Comparison of ENCODE assay signal across 11 cellular contexts in the genomic region with DNA sequence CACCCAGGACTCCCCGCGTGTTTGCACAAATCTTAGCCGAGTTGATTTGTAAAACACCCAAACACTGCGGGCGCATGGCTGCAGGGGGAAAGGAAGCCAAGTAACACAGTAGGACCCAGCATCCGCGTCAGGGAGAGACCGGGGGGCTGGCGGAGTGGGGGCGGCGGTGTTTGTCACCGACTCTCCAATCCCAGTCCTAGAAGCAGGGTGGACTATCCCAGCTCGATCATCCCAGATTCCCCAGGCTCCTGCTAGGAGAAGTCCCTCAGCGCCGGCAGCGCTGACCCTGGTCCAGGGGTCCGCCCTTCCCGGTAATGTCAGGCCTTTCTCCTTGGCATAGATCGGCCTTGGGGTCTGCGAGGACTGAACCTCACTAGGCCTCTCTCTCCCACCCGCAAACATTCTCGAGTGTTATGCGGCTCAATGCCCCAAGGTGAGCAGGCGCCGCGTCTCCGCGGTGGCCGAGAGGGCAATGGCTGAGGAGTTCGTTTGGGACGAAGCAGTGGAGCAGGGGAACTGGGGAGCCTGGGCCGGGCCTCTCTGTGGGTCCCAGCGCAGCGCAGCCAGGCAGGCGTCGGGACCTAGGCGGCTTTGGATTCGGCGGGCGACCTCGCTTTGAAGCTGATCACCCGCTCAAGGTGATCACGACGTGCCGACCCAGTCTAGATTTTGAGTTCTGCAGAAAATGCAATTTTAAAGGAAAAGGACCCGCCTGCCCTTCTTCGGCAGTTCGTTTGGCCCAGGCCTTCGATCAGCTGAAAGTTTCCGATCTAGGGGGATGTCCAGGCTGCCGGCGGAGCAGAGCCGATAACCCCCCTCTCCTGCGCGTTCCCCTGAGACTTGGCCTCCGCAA. TPM values are rescaled to one million over a fixed set of nuclear protein-coding genes. Genes with fewer than 3 reads are reported as not detected.
DNase-seq lines count a peak whose midpoint lies in the region; ATAC-seq, FAIRE-seq and TF ChIP-seq lines count a peak whose summit lies in the region.
"Had no signal": no experiment of that assay in that cellular context is flagged by ENCODE, and none has a peak within 500 bp of the region (broad histone marks: within the 10 kb centered on the region; RNA-seq: fewer than 3 reads in every experiment).

No MANE protein-coding gene starts in this region.

- CTCF ChIA-PET in HepG2 (lab: Yijun Ruan, JAX; ENCODE audit: low intra/inter-chr PET ratio, low total read pairs) = interaction anchor here (1.4 kb wide), 1 partner anchor 11 kb away, joined by 5 read pairs; no protein-coding TSS in a partner anchor

- H3K27ac Mint-ChIP-seq in activated CD4-positive, alpha-beta T cell treated with anti-CD3 and anti-CD28 coated beads, Interleukin-2, amount 10 ng/mL, durations not matched to agents 24 days and 14 days = no peak overlapping the region
- no peak overlapping the region for H3K27ac Mint-ChIP-seq in activated T-helper 1 cell treated with anti-CD3 and anti-CD28 coated beads, Interleukin-12 subunit alpha, Interleukin-12 subunit beta, Interleukin-2, Interleukin-4 antibody, amounts not matched to agents 30 ng/mL and 10 ng/mL and 1 ng/mL, durations not matched to agents 14 hours and 24 hours and 36 hours

- H3K27ac ChIP-seq in HepG2 (ENCODE audit: extremely low read length, insufficient read depth, low read length) = peak overlapping the region; percentile 61
- H3K27ac ChIP-seq in stomach smooth muscle (ENCODE audit: low read length) = no peak overlapping the region
- H3K27ac ChIP-seq: thyroid gland had no signal

- TF ChIP-seq EP300 in HepG2 (IDR thresholded peaks at IDR 0.05; ENCODE audit: low read depth in 2 of 2, low read length in 2 of 2) (no peak), HepG2 (CRISPR knock-in tag; IDR thresholded peaks at IDR 0.05; ENCODE audit: borderline replicate concordance) (no peak)

- no peaks in the 10 kb centered on the region for H3K9me3 Mint-ChIP-seq in activated CD4-positive, alpha-beta T cell treated with anti-CD3 and anti-CD28 coated beads, Interleukin-2, amount 10 ng/mL, durations not matched to agents 24 days and 14 days
- H3K9me3 Mint-ChIP-seq in activated T-helper 1 cell treated with anti-CD3 and anti-CD28 coated beads, Interleukin-12 subunit alpha, Interleukin-12 subunit beta, Interleukin-2, Interleukin-4 antibody, amounts not matched to agents 30 ng/mL and 10 ng/mL and 1 ng/mL, durations not matched to agents 14 hours and 24 hours and 36 hours = no peaks in the 10 kb centered on the region

- TF ChIP-seq CTCF in HepG2 (CRISPR knock-in tag; IDR thresholded peaks at IDR 0.05) = no peak

- H3K27me3 Mint-ChIP-seq in activated CD4-positive, alpha-beta T cell treated with anti-CD3 and anti-CD28 coated beads, Interleukin-2, amount 10 ng/mL, durations not matched to agents 24 days and 14 days = peaks cover 78% of the 10 kb centered on the region
- H3K27me3 Mint-ChIP-seq in activated T-helper 1 cell treated with anti-CD3 and anti-CD28 coated beads, Interleukin-12 subunit alpha, Interleukin-12 subunit beta, Interleukin-2, Interleukin-4 antibody, amounts not matched to agents 30 ng/mL and 10 ng/mL and 1 ng/mL, durations not matched to agents 14 hours and 24 hours and 36 hours (ENCODE audit: insufficient read depth) = peaks cover 69% of the 10 kb centered on the region

- no peak for TF ChIP-seq POLR2A in HepG2 (IDR thresholded peaks at IDR 0.05; ENCODE audit: insufficient read depth in 1 of 2, low read depth in 2 of 2, low read length in 2 of 2)

- DNase-seq in activated CD4-positive, alpha-beta T cell treated with anti-CD3 and anti-CD28 coated beads, Interleukin-2, amount 10 ng/mL, durations not matched to agents 24 days and 14 days = no peak
- no peak for DNase-seq in activated CD4-positive, alpha-beta T cell treated with anti-CD3 and anti-CD28 coated beads for 4 hours
- DNase-seq in activated T-helper 1 cell treated with anti-CD3 and anti-CD28 coated beads, Interleukin-12 subunit alpha, Interleukin-12 subunit beta, Interleukin-2, Interleukin-4 antibody, amounts not matched to agents 30 ng/mL and 10 ng/mL and 1 ng/mL, durations not matched to agents 14 hours and 24 hours and 36 hours (ENCODE audit: low spot score) = no peak
- DNase-seq in HepG2 (ENCODE audit: low spot score) (no peak), SKM-1 (lab: John Stamatoyannopoulos, UW; ENCODE audit: unreplicated experiment) (no peak)
- DNase-seq in stimulated activated CD8-positive, alpha-beta memory T cell treated with anti-CD3 and anti-CD28 coated beads, Interleukin-4, amount 100 ng/mL, for 48 hours = no peak
- DNase-seq: Kasumi-1, SIG-M5, thyroid gland had no signal

- under 1% methylated on average over 47 of the region's 56 CpGs for WGBS in HepG2 (ENCODE audit: low lambda C conversion rate)

- POLR2A ChIA-PET in HepG2 (lab: Yijun Ruan, JAX) = interaction anchor here (0.7 to 8.5 kb wide), 12 partner anchors 8 to 371 kb away, joined by 3 to 216 read pairs (median 5); a partner anchor contains a TSS

- H3K4me2 ChIP-seq in HepG2 (ENCODE audit: low read depth, low read length) = peak overlapping the region; percentile 98

- peak overlapping the region; percentile 78 for H3K4me3 Mint-ChIP-seq in activated CD4-positive, alpha-beta T cell treated with anti-CD3 and anti-CD28 coated beads, Interleukin-2, amount 10 ng/mL, durations not matched to agents 24 days and 14 days
- H3K4me3 Mint-ChIP-seq in activated T-helper 1 cell treated with anti-CD3 and anti-CD28 coated beads, Interleukin-12 subunit alpha, Interleukin-12 subunit beta, Interleukin-2, Interleukin-4 antibody, amounts not matched to agents 30 ng/mL and 10 ng/mL and 1 ng/mL, durations not matched to agents 14 hours and 24 hours and 36 hours = peak overlapping the region; percentile 72

- no peaks in the 10 kb centered on the region for H3K36me3 Mint-ChIP-seq in activated CD4-positive, alpha-beta T cell treated with anti-CD3 and anti-CD28 coated beads, Interleukin-2, amount 10 ng/mL, durations not matched to agents 24 days and 14 days (ENCODE audit: low read depth)
- no peaks in the 10 kb centered on the region for H3K36me3 Mint-ChIP-seq in activated T-helper 1 cell treated with anti-CD3 and anti-CD28 coated beads, Interleukin-12 subunit alpha, Interleukin-12 subunit beta, Interleukin-2, Interleukin-4 antibody, amounts not matched to agents 30 ng/mL and 10 ng/mL and 1 ng/mL, durations not matched to agents 14 hours and 24 hours and 36 hours (ENCODE audit: low read depth)

- H3K27me3 ChIP-seq in HepG2 (ENCODE audit: control insufficient read depth in 1 of 2, insufficient read depth in 2 of 2, low read length in 2 of 2) (peaks cover 20 to 45% of the 10 kb centered on the region in 2 experiments; a peak in 4 of 5 replicates), stomach smooth muscle (ENCODE audit: control insufficient read depth in 1 of 2, insufficient read depth in 2 of 2, low read length in 2 of 2) (peaks cover 65 to 83% of the 10 kb centered on the region in 2 donors)

- ATAC-seq in HepG2 (peak; percentile 14), GM21723 (IDR thresholded peaks at IDR 0.05; ENCODE audit: unreplicated experiment) (no peak)

- H3K4me3 ChIP-seq in HepG2 (replicated peaks in 1 of 3; ENCODE audit: insufficient read depth in 1 of 3, low read depth in 2 of 3, low read length in 3 of 3) = peak overlapping the region; percentile 63 to 87 (median 87)
- H3K4me3 ChIP-seq in stomach smooth muscle (ENCODE audit: low read length in 2 of 2) = peak overlapping the region; percentile 48 to 69

- no peak for TF ChIP-seq RAD21 in HepG2 (CRISPR knock-in tag; IDR thresholded peaks at IDR 0.05)

- peaks cover 17% of the 10 kb centered on the region for H3K79me2 ChIP-seq in HepG2 (ENCODE audit: insufficient read depth, low read length)

- intact Hi-C loops in activated CD4-positive, alpha-beta T cell treated with anti-CD3 and anti-CD28 coated beads, Interleukin-2, amount 10 ng/mL, durations not matched to agents 24 days and 14 days (cut with micrococcal nuclease) = loop anchor here (10.0 kb wide), 1 partner anchor 89 kb away; no protein-coding TSS in a partner anchor
- intact Hi-C loops in activated T-helper 1 cell treated with anti-CD3 and anti-CD28 coated beads, Interleukin-12 subunit alpha, Interleukin-12 subunit beta, Interleukin-2, Interleukin-4 antibody, amounts not matched to agents 30 ng/mL and 10 ng/mL and 1 ng/mL, durations not matched to agents 14 hours and 24 hours and 36 hours (cut with micrococcal nuclease) = loop anchor here (1.0 kb wide), 1 partner anchor 14 kb away; a partner anchor contains a TSS
- intact Hi-C loops in HepG2 (cut with micrococcal nuclease; ENCODE audit: unreplicated experiment) = loop anchor here (1.0 to 10.0 kb wide), 3 partner anchors 11 to 649 kb away; a partner anchor contains a TSS

- peaks cover 2% of the 10 kb centered on the region for H3K4me1 Mint-ChIP-seq in activated CD4-positive, alpha-beta T cell treated with anti-CD3 and anti-CD28 coated beads, Interleukin-2, amount 10 ng/mL, durations not matched to agents 24 days and 14 days
- H3K4me1 Mint-ChIP-seq in activated T-helper 1 cell treated with anti-CD3 and anti-CD28 coated beads, Interleukin-12 subunit alpha, Interleukin-12 subunit beta, Interleukin-2, Interleukin-4 antibody, amounts not matched to agents 30 ng/mL and 10 ng/mL and 1 ng/mL, durations not matched to agents 14 hours and 24 hours and 36 hours (ENCODE audit: low read depth) = peaks cover 4% of the 10 kb centered on the region

- no peak overlapping the region for H2AFZ ChIP-seq in HepG2 (ENCODE audit: low read length)

- no TSS peak for BruUV-seq in HepG2 (replicated peaks; lab: Mats Ljungman, UMichigan)

- no peaks in the 10 kb centered on the region for H4K20me1 ChIP-seq in HepG2 (ENCODE audit: insufficient read depth, low read length)

- H3K9ac ChIP-seq in HepG2 (ENCODE audit: insufficient read depth, low read depth, low read length) (peak overlapping the region; percentile 35; the same call in 1 of the 2 replicates), stomach smooth muscle (ENCODE audit: low read length in 2 of 2) (no peak overlapping the region)

- no peaks in the 10 kb centered on the region for H3K9me3 ChIP-seq in HepG2 (ENCODE audit: low read length)
- no peaks in the 10 kb centered on the region for H3K9me3 ChIP-seq in stomach smooth muscle (ENCODE audit: control insufficient read depth in 2 of 2, low read length in 2 of 2)
- H3K9me3 ChIP-seq: thyroid gland had no signal

- H3K36me3 ChIP-seq in HepG2 (replicated peaks in 1 of 2; ENCODE audit: control insufficient read depth in 1 of 2, insufficient read depth in 2 of 2, low read length in 2 of 2) (no peaks in the 10 kb centered on the region; a peak in 1 of 5 replicates), stomach smooth muscle (ENCODE audit: control insufficient read depth in 2 of 2, insufficient read depth in 2 of 2, low read length in 2 of 2) (no peaks in the 10 kb centered on the region)
- H3K36me3 ChIP-seq: thyroid gland had no signal

- FAIRE-seq in HepG2 (lab: Jason Lieb, UNC) = no peak

- H3K4me1 ChIP-seq in HepG2 (ENCODE audit: insufficient read depth, low read length) (peaks cover 54% of the 10 kb centered on the region), stomach smooth muscle (ENCODE audit: control insufficient read depth, insufficient read depth, low read length) (peaks cover 25% of the 10 kb centered on the region)

- in situ Hi-C loops in HepG2 (cut with HindIII; ENCODE audit: extremely low pct_ligation_motif_present, low pct_unique_long_range_greater_than_20kb) = loop anchor here (10.0 to 25.0 kb wide), 2 partner anchors 297 to 499 kb away; no protein-coding TSS in a partner anchor

RNA-seq across cellular contexts. Expression of a gene that starts 1.5 kb away (rescaled TPM):
- 0.26 TPM in 2 replicates for total RNA-seq in activated CD4-positive, alpha-beta T cell treated with anti-CD3 and anti-CD28 coated beads, Interleukin-2, amount 10 ng/mL, durations not matched to agents 24 days and 14 days
- total RNA-seq in activated T-helper 1 cell treated with anti-CD3 and anti-CD28 coated beads, Interleukin-12 subunit alpha, Interleukin-12 subunit beta, Interleukin-2, Interleukin-4 antibody, amounts not matched to agents 30 ng/mL and 10 ng/mL and 1 ng/mL, durations not matched to agents 14 hours and 24 hours and 36 hours = 0.10 and 0.15 TPM in 2 replicates
- total RNA-seq in HepG2 (2016; rRNA removed; fragmentation: Illumina TruSeq; extraction: Trizol) = 10.2 and 15.0 TPM in 2 replicates
- total RNA-seq in HepG2 (2016; cell fraction: cytosol; rRNA removed; fragmentation: Illumina TruSeq; extraction: Trizol; ENCODE audit: low read depth) = 1.6 and 1.8 TPM in 2 replicates
- total RNA-seq in HepG2 (2016; cell fraction: insoluble cytoplasmic fraction; rRNA removed; fragmentation: Illumina TruSeq; extraction: Trizol) = 9.2 and 15.1 TPM in 2 replicates
- total RNA-seq in HepG2 (2016; cell fraction: membrane; rRNA removed; fragmentation: Illumina TruSeq; extraction: Trizol) = 5.3 and 5.6 TPM in 2 replicates
- total RNA-seq in HepG2 (2016; cell fraction: nucleus; rRNA removed; fragmentation: Illumina TruSeq; extraction: Trizol) = 16.7 and 18.1 TPM in 2 replicates
- polyA plus RNA-seq in HepG2 (2011; rRNA removed) = 1.6 and 3.0 TPM in 2 replicates
- 1.5 and 1.9 TPM in 2 replicates for polyA plus RNA-seq in HepG2 (2011; cell fraction: cytosol; rRNA removed)
- polyA plus RNA-seq in HepG2 (2011; cell fraction: nucleus; rRNA removed) = 6.3 and 9.6 TPM in 2 replicates
- 4.5 and 5.8 TPM in 2 replicates for polyA plus RNA-seq in HepG2 (2012)
- polyA plus RNA-seq in HepG2 (2016; cell fraction: cytosol; fragmentation: Illumina TruSeq; extraction: Trizol; ENCODE audit: low read depth) = 0.75 and 0.80 TPM in 2 replicates
- 5.6 and 5.9 TPM in 2 replicates for polyA plus RNA-seq in HepG2 (2016; cell fraction: insoluble cytoplasmic fraction; fragmentation: Illumina TruSeq; extraction: Trizol; ENCODE audit: low read depth)
- polyA plus RNA-seq in HepG2 (2016; cell fraction: membrane; fragmentation: Illumina TruSeq; extraction: Trizol; ENCODE audit: low read depth) = 2.3 and 2.7 TPM in 2 replicates
- polyA plus RNA-seq in HepG2 (2016; cell fraction: nucleus; fragmentation: Illumina TruSeq; extraction: Trizol; ENCODE audit: insufficient read depth, low read depth) = 19.8 and 21.2 TPM in 2 replicates
- polyA minus RNA-seq in HepG2 (2011; rRNA and poly(A)+ RNA removed; ENCODE audit: low replicate concordance) = 5.0 TPM in 1 of 2 replicates, not detected in the other
- 2.5 and 4.1 TPM in 2 replicates for polyA minus RNA-seq in HepG2 (2011; cell fraction: cytosol; rRNA and poly(A)+ RNA removed)
- 2.4 and 4.5 TPM in 2 replicates for polyA minus RNA-seq in HepG2 (2011; cell fraction: nucleus; rRNA and poly(A)+ RNA removed)

RNA-seq across cellular contexts. Expression of a gene that starts 14.6 kb away (rescaled TPM):
- total RNA-seq in activated CD4-positive, alpha-beta T cell treated with anti-CD3 and anti-CD28 coated beads, Interleukin-2, amount 10 ng/mL, durations not matched to agents 24 days and 14 days = 7.1 and 8.9 TPM in 2 replicates
- total RNA-seq in activated T-helper 1 cell treated with anti-CD3 and anti-CD28 coated beads, Interleukin-12 subunit alpha, Interleukin-12 subunit beta, Interleukin-2, Interleukin-4 antibody, amounts not matched to agents 30 ng/mL and 10 ng/mL and 1 ng/mL, durations not matched to agents 14 hours and 24 hours and 36 hours = 9.1 and 10.2 TPM in 2 replicates
- total RNA-seq in HepG2 (2016; rRNA removed; fragmentation: Illumina TruSeq; extraction: Trizol) = 22.0 and 22.8 TPM in 2 replicates
- total RNA-seq in HepG2 (2016; cell fraction: cytosol; rRNA removed; fragmentation: Illumina TruSeq; extraction: Trizol; ENCODE audit: low read depth) = 4.7 and 4.9 TPM in 2 replicates
- 18.5 and 23.5 TPM in 2 replicates for total RNA-seq in HepG2 (2016; cell fraction: insoluble cytoplasmic fraction; rRNA removed; fragmentation: Illumina TruSeq; extraction: Trizol)
- total RNA-seq in HepG2 (2016; cell fraction: membrane; rRNA removed; fragmentation: Illumina TruSeq; extraction: Trizol) = 12.9 and 13.2 TPM in 2 replicates
- total RNA-seq in HepG2 (2016; cell fraction: nucleus; rRNA removed; fragmentation: Illumina TruSeq; extraction: Trizol) = 16.8 and 19.0 TPM in 2 replicates
- polyA plus RNA-seq in HepG2 (2011; rRNA removed) = 15.2 and 17.3 TPM in 2 replicates
- 9.2 and 11.9 TPM in 2 replicates for polyA plus RNA-seq in HepG2 (2011; cell fraction: cytosol; rRNA removed)
- polyA plus RNA-seq in HepG2 (2011; cell fraction: nucleus; rRNA removed) = 20.1 and 23.4 TPM in 2 replicates
- polyA plus RNA-seq in HepG2 (2012) = 13.4 and 14.5 TPM in 2 replicates
- polyA plus RNA-seq in HepG2 (2016; cell fraction: cytosol; fragmentation: Illumina TruSeq; extraction: Trizol; ENCODE audit: low read depth) = 5.3 and 5.4 TPM in 2 replicates
- 19.1 and 22.3 TPM in 2 replicates for polyA plus RNA-seq in HepG2 (2016; cell fraction: insoluble cytoplasmic fraction; fragmentation: Illumina TruSeq; extraction: Trizol; ENCODE audit: low read depth)
- polyA plus RNA-seq in HepG2 (2016; cell fraction: membrane; fragmentation: Illumina TruSeq; extraction: Trizol; ENCODE audit: low read depth) = 8.7 and 10.7 TPM in 2 replicates
- polyA plus RNA-seq in HepG2 (2016; cell fraction: nucleus; fragmentation: Illumina TruSeq; extraction: Trizol; ENCODE audit: insufficient read depth, low read depth) = 19.4 and 22.9 TPM in 2 replicates
- polyA minus RNA-seq in HepG2 (2011; rRNA and poly(A)+ RNA removed; ENCODE audit: low replicate concordance) = 14.3 and 29.5 TPM in 2 replicates
- polyA minus RNA-seq in HepG2 (2011; cell fraction: cytosol; rRNA and poly(A)+ RNA removed) = 11.9 and 13.8 TPM in 2 replicates
- 28.6 and 28.8 TPM in 2 replicates for polyA minus RNA-seq in HepG2 (2011; cell fraction: nucleus; rRNA and poly(A)+ RNA removed)
